Comparison of ENCODE assay signal across 1 cellular context in genomic region chr6:33161354-33162320, GRCh38.
TF ChIP-seq lines count a peak whose summit lies in the region.

No MANE protein-coding gene starts in this region.

TF ChIP-seq in GM12878, 131 proteins besides CTCF, POLR2A, EP300 and RAD21 (continued from another document and continues in another):
- TF ChIP-seq ZNF207 (IDR thresholded peaks at IDR 0.05; ENCODE audit: borderline replicate concordance) (no peak), POU2F2 (IDR thresholded peaks at IDR 0.05; ENCODE audit: borderline replicate concordance, low read depth, low read length) (no peak), BRCA1 (IDR thresholded peaks at IDR 0.05; ENCODE audit: low read depth, low read length) (no peak), PRDM15 (CRISPR knock-in tag; IDR thresholded peaks at IDR 0.05) (no peak), EZH2 (IDR thresholded peaks at IDR 0.05; ENCODE audit: borderline replicate concordance, control insufficient read depth, low read depth, low read length) (no peak), IKZF1 (conservative IDR thresholded peaks at IDR 0.05) (peak; percentile 81), ZBTB4 (CRISPR knock-in tag; IDR thresholded peaks at IDR 0.05) (no peak), HDGF (IDR thresholded peaks at IDR 0.05) (no peak), NBN (IDR thresholded peaks at IDR 0.05) (0 out of 2 replicates have a peak, but pooled peaks have one; percentile 40), ZNF217 (IDR thresholded peaks at IDR 0.05) (no peak), IKZF2 (IDR thresholded peaks at IDR 0.05) (peak; percentile 15 to 47; a peak in 1 of 4 replicates), SMAD5 (IDR thresholded peaks at IDR 0.05; ENCODE audit: low read depth) (no peak), ESRRA (IDR thresholded peaks at IDR 0.05; ENCODE audit: low read length) (no peak), SUPT20H (IDR thresholded peaks at IDR 0.05; ENCODE audit: borderline replicate concordance, control insufficient read depth, low read depth, low read length) (no peak), FOXK2 (IDR thresholded peaks at IDR 0.05) (no peak), EGR1 (IDR thresholded peaks at IDR 0.05; ENCODE audit: borderline replicate concordance in 1 of 2, low read depth in 2 of 2, low read length in 2 of 2) (peak in 1 of 2 experiments; percentile 59; a peak in 1 of 3 replicates), MYB (IDR thresholded peaks at IDR 0.05; ENCODE audit: borderline replicate concordance, low read depth, low read length) (no peak), PBX3 (IDR thresholded peaks at IDR 0.05; ENCODE audit: insufficient replicate concordance, low read depth, low read length) (no peak), PML (IDR thresholded peaks at IDR 0.05; ENCODE audit: low read length) (no peak), MYC (IDR thresholded peaks at IDR 0.05; ENCODE audit: insufficient read depth, insufficient read length, insufficient replicate concordance, low read length, severe bottlenecking) (no peak), PAX5 (IDR thresholded peaks at IDR 0.05; ENCODE audit: borderline replicate concordance, low read depth, low read length) (no peak), STAT1 (conservative IDR thresholded peaks at IDR 0.05) (no peak), SREBF2 (IDR thresholded peaks at IDR 0.05; ENCODE audit: low read length) (no peak), CREB1 (IDR thresholded peaks at IDR 0.05; ENCODE audit: low read depth) (no peak), NFXL1 (IDR thresholded peaks at IDR 0.05; ENCODE audit: borderline replicate concordance) (no peak), MTA3 (IDR thresholded peaks at IDR 0.05; ENCODE audit: borderline replicate concordance, low read length) (no peak), RB1 (IDR thresholded peaks at IDR 0.05; ENCODE audit: borderline replicate concordance) (peak; percentile 78; the same call in 1 of the 2 replicates), ETV6 (conservative IDR thresholded peaks at IDR 0.05 in 1 of 2, IDR thresholded peaks at IDR 0.05 in 1 of 2; ENCODE audit: borderline replicate concordance in 1 of 2, low read depth in 1 of 2) (no peak), CHD4 (IDR thresholded peaks at IDR 0.05) (no peak), PAX8 (IDR thresholded peaks at IDR 0.05) (no peak), BACH1 (IDR thresholded peaks at IDR 0.05; ENCODE audit: borderline replicate concordance) (peak; percentile 43; the same call in 1 of the 2 replicates), DPF2 (IDR thresholded peaks at IDR 0.05) (peak; percentile 64; the same call in 1 of the 2 replicates), WRNIP1 (IDR thresholded peaks at IDR 0.05; ENCODE audit: borderline replicate concordance, low read depth, low read length) (no peak), FOXM1 (IDR thresholded peaks at IDR 0.05; ENCODE audit: low read depth, low read length) (no peak), BCL11A (IDR thresholded peaks at IDR 0.05; ENCODE audit: low read depth, low read length) (no peak), ZBED1 (IDR thresholded peaks at IDR 0.05; ENCODE audit: borderline replicate concordance) (no peak), RUNX3 (IDR thresholded peaks at IDR 0.05; ENCODE audit: low read length) (no peak)
- TF ChIP-seq, protein P1, sequence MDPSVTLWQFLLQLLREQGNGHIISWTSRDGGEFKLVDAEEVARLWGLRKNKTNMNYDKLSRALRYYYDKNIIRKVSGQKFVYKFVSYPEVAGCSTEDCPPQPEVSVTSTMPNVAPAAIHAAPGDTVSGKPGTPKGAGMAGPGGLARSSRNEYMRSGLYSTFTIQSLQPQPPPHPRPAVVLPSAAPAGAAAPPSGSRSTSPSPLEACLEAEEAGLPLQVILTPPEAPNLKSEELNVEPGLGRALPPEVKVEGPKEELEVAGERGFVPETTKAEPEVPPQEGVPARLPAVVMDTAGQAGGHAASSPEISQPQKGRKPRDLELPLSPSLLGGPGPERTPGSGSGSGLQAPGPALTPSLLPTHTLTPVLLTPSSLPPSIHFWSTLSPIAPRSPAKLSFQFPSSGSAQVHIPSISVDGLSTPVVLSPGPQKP (IDR thresholded peaks at IDR 0.05; ENCODE audit: low read depth, low read length) = 0 out of 2 replicates have a peak, but pooled peaks have one; percentile 33
- TF ChIP-seq, protein P2, sequence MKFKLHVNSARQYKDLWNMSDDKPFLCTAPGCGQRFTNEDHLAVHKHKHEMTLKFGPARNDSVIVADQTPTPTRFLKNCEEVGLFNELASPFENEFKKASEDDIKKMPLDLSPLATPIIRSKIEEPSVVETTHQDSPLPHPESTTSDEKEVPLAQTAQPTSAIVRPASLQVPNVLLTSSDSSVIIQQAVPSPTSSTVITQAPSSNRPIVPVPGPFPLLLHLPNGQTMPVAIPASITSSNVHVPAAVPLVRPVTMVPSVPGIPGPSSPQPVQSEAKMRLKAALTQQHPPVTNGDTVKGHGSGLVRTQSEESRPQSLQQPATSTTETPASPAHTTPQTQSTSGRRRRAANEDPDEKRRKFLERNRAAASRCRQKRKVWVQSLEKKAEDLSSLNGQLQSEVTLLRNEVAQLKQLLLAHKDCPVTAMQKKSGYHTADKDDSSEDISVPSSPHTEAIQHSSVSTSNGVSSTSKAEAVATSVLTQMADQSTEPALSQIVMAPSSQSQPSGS (IDR thresholded peaks at IDR 0.05; ENCODE audit: low read length) = no peak
- TF ChIP-seq, protein P3, sequence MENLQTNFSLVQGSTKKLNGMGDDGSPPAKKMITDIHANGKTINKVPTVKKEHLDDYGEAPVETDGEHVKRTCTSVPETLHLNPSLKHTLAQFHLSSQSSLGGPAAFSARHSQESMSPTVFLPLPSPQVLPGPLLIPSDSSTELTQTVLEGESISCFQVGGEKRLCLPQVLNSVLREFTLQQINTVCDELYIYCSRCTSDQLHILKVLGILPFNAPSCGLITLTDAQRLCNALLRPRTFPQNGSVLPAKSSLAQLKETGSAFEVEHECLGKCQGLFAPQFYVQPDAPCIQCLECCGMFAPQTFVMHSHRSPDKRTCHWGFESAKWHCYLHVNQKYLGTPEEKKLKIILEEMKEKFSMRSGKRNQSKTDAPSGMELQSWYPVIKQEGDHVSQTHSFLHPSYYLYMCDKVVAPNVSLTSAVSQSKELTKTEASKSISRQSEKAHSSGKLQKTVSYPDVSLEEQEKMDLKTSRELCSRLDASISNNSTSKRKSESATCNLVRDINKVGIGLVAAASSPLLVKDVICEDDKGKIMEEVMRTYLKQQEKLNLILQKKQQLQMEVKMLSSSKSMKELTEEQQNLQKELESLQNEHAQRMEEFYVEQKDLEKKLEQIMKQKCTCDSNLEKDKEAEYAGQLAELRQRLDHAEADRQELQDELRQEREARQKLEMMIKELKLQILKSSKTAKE (IDR thresholded peaks at IDR 0.05; ENCODE audit: low read depth, poor library complexity, severe bottlenecking) = no peak
- TF ChIP-seq, protein P4, sequence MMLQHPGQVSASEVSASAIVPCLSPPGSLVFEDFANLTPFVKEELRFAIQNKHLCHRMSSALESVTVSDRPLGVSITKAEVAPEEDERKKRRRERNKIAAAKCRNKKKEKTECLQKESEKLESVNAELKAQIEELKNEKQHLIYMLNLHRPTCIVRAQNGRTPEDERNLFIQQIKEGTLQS (IDR thresholded peaks at IDR 0.05; ENCODE audit: borderline replicate concordance, extremely low read depth, low read depth, low read length) = no peak
- TF ChIP-seq, protein P5, sequence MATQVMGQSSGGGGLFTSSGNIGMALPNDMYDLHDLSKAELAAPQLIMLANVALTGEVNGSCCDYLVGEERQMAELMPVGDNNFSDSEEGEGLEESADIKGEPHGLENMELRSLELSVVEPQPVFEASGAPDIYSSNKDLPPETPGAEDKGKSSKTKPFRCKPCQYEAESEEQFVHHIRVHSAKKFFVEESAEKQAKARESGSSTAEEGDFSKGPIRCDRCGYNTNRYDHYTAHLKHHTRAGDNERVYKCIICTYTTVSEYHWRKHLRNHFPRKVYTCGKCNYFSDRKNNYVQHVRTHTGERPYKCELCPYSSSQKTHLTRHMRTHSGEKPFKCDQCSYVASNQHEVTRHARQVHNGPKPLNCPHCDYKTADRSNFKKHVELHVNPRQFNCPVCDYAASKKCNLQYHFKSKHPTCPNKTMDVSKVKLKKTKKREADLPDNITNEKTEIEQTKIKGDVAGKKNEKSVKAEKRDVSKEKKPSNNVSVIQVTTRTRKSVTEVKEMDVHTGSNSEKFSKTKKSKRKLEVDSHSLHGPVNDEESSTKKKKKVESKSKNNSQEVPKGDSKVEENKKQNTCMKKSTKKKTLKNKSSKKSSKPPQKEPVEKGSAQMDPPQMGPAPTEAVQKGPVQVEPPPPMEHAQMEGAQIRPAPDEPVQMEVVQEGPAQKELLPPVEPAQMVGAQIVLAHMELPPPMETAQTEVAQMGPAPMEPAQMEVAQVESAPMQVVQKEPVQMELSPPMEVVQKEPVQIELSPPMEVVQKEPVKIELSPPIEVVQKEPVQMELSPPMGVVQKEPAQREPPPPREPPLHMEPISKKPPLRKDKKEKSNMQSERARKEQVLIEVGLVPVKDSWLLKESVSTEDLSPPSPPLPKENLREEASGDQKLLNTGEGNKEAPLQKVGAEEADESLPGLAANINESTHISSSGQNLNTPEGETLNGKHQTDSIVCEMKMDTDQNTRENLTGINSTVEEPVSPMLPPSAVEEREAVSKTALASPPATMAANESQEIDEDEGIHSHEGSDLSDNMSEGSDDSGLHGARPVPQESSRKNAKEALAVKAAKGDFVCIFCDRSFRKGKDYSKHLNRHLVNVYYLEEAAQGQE (IDR thresholded peaks at IDR 0.05; ENCODE audit: low read depth, low read length) = no peak
- TF ChIP-seq, protein P6, sequence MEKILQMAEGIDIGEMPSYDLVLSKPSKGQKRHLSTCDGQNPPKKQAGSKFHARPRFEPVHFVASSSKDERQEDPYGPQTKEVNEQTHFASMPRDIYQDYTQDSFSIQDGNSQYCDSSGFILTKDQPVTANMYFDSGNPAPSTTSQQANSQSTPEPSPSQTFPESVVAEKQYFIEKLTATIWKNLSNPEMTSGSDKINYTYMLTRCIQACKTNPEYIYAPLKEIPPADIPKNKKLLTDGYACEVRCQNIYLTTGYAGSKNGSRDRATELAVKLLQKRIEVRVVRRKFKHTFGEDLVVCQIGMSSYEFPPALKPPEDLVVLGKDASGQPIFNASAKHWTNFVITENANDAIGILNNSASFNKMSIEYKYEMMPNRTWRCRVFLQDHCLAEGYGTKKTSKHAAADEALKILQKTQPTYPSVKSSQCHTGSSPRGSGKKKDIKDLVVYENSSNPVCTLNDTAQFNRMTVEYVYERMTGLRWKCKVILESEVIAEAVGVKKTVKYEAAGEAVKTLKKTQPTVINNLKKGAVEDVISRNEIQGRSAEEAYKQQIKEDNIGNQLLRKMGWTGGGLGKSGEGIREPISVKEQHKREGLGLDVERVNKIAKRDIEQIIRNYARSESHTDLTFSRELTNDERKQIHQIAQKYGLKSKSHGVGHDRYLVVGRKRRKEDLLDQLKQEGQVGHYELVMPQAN (conservative IDR thresholded peaks at IDR 0.05) = no peak
